14 cellular contexts compared by ENCODE assay signal in the genomic region with DNA sequence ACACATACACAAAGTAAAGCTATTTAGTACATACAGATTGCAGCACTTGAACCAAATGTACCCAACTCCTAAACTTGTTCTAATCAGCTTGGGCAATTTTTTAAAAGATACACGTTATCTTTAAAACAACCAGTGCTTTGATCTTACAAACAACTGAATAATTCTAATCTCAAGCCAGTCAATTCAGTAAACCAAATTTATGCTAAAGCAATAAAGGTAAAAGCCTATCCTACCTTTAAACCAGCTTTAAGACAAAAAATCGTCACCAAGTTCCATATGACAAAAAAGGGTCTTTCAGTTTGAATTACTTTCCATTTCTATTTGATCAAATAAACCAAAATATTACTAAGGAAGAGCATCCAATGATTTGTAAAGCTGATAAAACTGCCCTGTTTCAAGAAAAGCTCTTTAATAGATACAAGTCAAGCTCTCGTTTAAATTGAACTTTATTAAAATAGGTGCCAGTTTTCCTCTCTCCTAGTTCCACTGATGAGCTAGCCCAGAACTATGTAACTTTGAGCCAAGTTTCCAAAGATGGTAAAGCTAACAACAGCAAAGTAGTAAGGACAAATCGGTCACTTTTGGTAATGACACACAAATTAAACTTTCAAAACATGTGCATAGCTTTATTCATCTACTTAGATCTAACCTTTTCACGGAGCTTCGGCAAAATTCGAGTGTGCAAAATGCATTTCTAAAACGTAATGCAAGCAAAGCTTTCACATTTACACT. TPM values are rescaled to one million over a fixed set of nuclear protein-coding genes. Genes with fewer than 3 reads are reported as not detected.
DNase-seq lines count a peak whose midpoint lies in the region; ATAC-seq, FAIRE-seq and TF ChIP-seq lines count a peak whose summit lies in the region.
"Had no signal": no experiment of that assay in that cellular context is flagged by ENCODE, and none has a peak within 500 bp of the region (broad histone marks: within the 10 kb centered on the region; RNA-seq: fewer than 3 reads in every experiment).

No MANE protein-coding gene starts in this region.

- intact Hi-C loops in CD4-positive, alpha-beta T cell (cut with DNase I, micrococcal nuclease), result no loop called here
- intact Hi-C loops in esophagus muscularis mucosa (cut with DNase I), result loop anchor here (5.0 kb wide), 1 partner anchor 35 kb away; the partner anchor contains the start of gene NUFIP2

- H3K27me3 ChIP-seq in CD4-positive, alpha-beta T cell (ENCODE audit: control insufficient read depth, insufficient read depth, low read length), result no peaks in the 10 kb centered on the region
- no peaks in the 10 kb centered on the region for H3K27me3 ChIP-seq in RWPE2 (ENCODE audit: insufficient read depth, poor library complexity, severe bottlenecking)
- H3K27me3 ChIP-seq in esophagus muscularis mucosa, result no peaks in the 10 kb centered on the region
- H3K27me3 ChIP-seq in small intestine (ENCODE audit: control insufficient read depth in 2 of 2, insufficient read depth in 2 of 2, low read length in 2 of 2), result no peaks in the 10 kb centered on the region

- H3K4me1 ChIP-seq in RWPE2 (ENCODE audit: insufficient read depth, poor library complexity, severe bottlenecking) (peaks cover 37% of the 10 kb centered on the region), esophagus muscularis mucosa (peaks cover 44 to 71% (median 63%) of the 10 kb centered on the region in 4 donors), small intestine (ENCODE audit: control insufficient read depth in 2 of 2, insufficient read depth in 1 of 2, low read depth in 1 of 2, low read length in 1 of 2) (no peaks in the 10 kb centered on the region)

- CTCF ChIA-PET in CD4-positive, alpha-beta T cell (lab: Charles Lee), result interaction anchor here (1.2 to 1.7 kb wide), 6 partner anchors 9 to 133 kb away, joined by 3 to 5 read pairs (median 3); no protein-coding TSS in a partner anchor

- TF ChIP-seq CTCF in CD4-positive, alpha-beta T cell (IDR thresholded peaks at IDR 0.05), result no peak
- TF ChIP-seq CTCF in RWPE2 (IDR thresholded peaks at IDR 0.05; ENCODE audit: poor library complexity, severe bottlenecking) (no peak), esophagus muscularis mucosa (IDR thresholded peaks at IDR 0.05) (no peak), omental fat pad (IDR thresholded peaks at IDR 0.05) (no peak)

- H3K9me3 ChIP-seq in CD4-positive, alpha-beta T cell (ENCODE audit: control insufficient read depth, low read length), result no peaks in the 10 kb centered on the region
- H3K9me3 ChIP-seq in RWPE2 (ENCODE audit: severe bottlenecking) (no peaks in the 10 kb centered on the region), esophagus muscularis mucosa (no peaks in the 10 kb centered on the region), small intestine (ENCODE audit: control insufficient read depth, low read depth) (no peaks in the 10 kb centered on the region)

- no peak for TF ChIP-seq POLR2A in esophagus muscularis mucosa (IDR thresholded peaks at IDR 0.05; ENCODE audit: low read depth)

- H3K4me1 Mint-ChIP-seq in CD4-positive, alpha-beta T cell (ENCODE audit: low read depth), result peaks cover 46% of the 10 kb centered on the region

- H3K27ac Mint-ChIP-seq in CD4-positive, alpha-beta T cell, result peak overlapping the region; percentile 73
- H3K27ac Mint-ChIP-seq: T-helper 2 cell treated with Interferon-gamma antibody and Interleukin-4, amounts not matched to agents 5 μg/mL and 100 μg/mL, for 36 hours had no signal

- no peak for TF ChIP-seq EP300 in esophagus muscularis mucosa (IDR thresholded peaks at IDR 0.05)

- WGBS in esophagus muscularis mucosa, result 27% methylated on average over 8 of the region's 8 CpGs
- 47 to 58% (median 52%) methylated on average over 8 of the region's 8 CpGs for WGBS in small intestine, 3 donors

- DNase-seq in CD4-positive, alpha-beta T cell, result no peak
- DNase-seq in RWPE2 (ENCODE audit: low spot score) (no peak), esophagus muscularis mucosa (ENCODE audit: extremely low spot score) (no peak), omental fat pad (ENCODE audit: low spot score) (no peak), SIG-M5 (lab: John Stamatoyannopoulos, UW) (no peak), NCI-H82 (lab: John Stamatoyannopoulos, UW) (no peak), NCI-H1105 (lab: John Stamatoyannopoulos, UW) (no peak), small intestine (no peak)
- DNase-seq: activated effector memory CD4-positive, alpha-beta T cell treated with anti-CD3 and anti-CD28 coated beads, Interleukin-2, amount 50 U/mL, for 16 hours; NCI-H187 treated with DMSO at 0.1 percent for 48 hours; retina had no signal

- FAIRE-seq in small intestine (lab: Jason Lieb, UNC), result no peak
- FAIRE-seq: GM18507 had no signal

- no peak overlapping the region for H3K27ac ChIP-seq in CD4-positive, alpha-beta T cell (ENCODE audit: low read depth, low read length)
- H3K27ac ChIP-seq in RWPE2 (ENCODE audit: poor library complexity, severe bottlenecking), result peak overlapping the region; percentile 41
- peak overlapping the region; percentile 64 to 77 (median 72) for H3K27ac ChIP-seq in esophagus muscularis mucosa (replicated peaks in 1 of 4)
- no peak overlapping the region for H3K27ac ChIP-seq in small intestine (ENCODE audit: low read depth in 1 of 2, low read length in 1 of 2)

- ATAC-seq in CD4-positive, alpha-beta T cell (ENCODE audit: poor library complexity), result no peak
- ATAC-seq in RWPE2 (ENCODE audit: low read depth) (peak; percentile 48; the same call in 2 of the 3 replicates), omental fat pad (ENCODE audit: low FRiP score) (peak; percentile 48)

- H3K36me3 ChIP-seq in RWPE2 (ENCODE audit: low read depth) (peaks cover 63% of the 10 kb centered on the region), esophagus muscularis mucosa (peaks cover 0 to 27% (median 15%) of the 10 kb centered on the region in 4 donors), small intestine (ENCODE audit: control insufficient read depth in 2 of 2, insufficient read depth in 2 of 2, low read length in 2 of 2) (peaks cover 0 to 5% of the 10 kb centered on the region in 2 donors)

- H3K36me3 Mint-ChIP-seq in CD4-positive, alpha-beta T cell (ENCODE audit: low read depth), result peaks cover 58% of the 10 kb centered on the region

- no peak overlapping the region for H3K4me3 ChIP-seq in RWPE2 (ENCODE audit: severe bottlenecking)
- H3K4me3 ChIP-seq in esophagus muscularis mucosa, result peak overlapping the region; percentile 3 to 37 (median 30)
- no peak overlapping the region for H3K4me3 ChIP-seq in small intestine (ENCODE audit: low read depth in 1 of 2, low read length in 2 of 2)

- H3K9me3 Mint-ChIP-seq in CD4-positive, alpha-beta T cell, result no peaks in the 10 kb centered on the region
- H3K9me3 Mint-ChIP-seq: T-helper 2 cell treated with Interferon-gamma antibody and Interleukin-4, amounts not matched to agents 5 μg/mL and 100 μg/mL, for 36 hours had no signal

- H3K4me3 Mint-ChIP-seq in CD4-positive, alpha-beta T cell, result no peak overlapping the region
- H3K4me3 Mint-ChIP-seq: T-helper 2 cell treated with Interferon-gamma antibody and Interleukin-4, amounts not matched to agents 5 μg/mL and 100 μg/mL, for 36 hours had no signal

- no peaks in the 10 kb centered on the region for H3K27me3 Mint-ChIP-seq in CD4-positive, alpha-beta T cell

- POLR2A ChIA-PET in CD4-positive, alpha-beta T cell (lab: Charles Lee), result interaction anchor here (0.6 to 2.1 kb wide), 6 partner anchors 11 to 452 kb away, joined by 3 to 7 read pairs (median 4); partner anchors contain the start of gene NUFIP2

RNA-seq across cellular contexts. Expression of gene CRYBA1, which starts 10.2 kb away (rescaled TPM):
- total RNA-seq in CD4-positive, alpha-beta T cell, result not detected
- total RNA-seq in esophagus muscularis mucosa (not detected), omental fat pad (not detected)
- polyA plus RNA-seq in small intestine, result not detected
- total RNA-seq: HT1080 had no signal

RNA-seq across cellular contexts. Expression of gene NUFIP2, which starts 37.0 kb away (rescaled TPM):
- 10 to 100 TPM; 78.4 to 82.2 TPM for total RNA-seq in CD4-positive, alpha-beta T cell
- total RNA-seq in esophagus muscularis mucosa (10 to 100 TPM; 27.6 to 37.6 (median 30.5) TPM), omental fat pad (10 to 100 TPM; 36.5 to 62.3 (median 44.2) TPM)
- 1 to 10 TPM; 5.1 to 9.2 (median 5.8) TPM for polyA plus RNA-seq in small intestine

Comparison
In these comparisons a context has a peak if more than half of its experiments do, and no peak if none do; other contexts are left out.
1. H3K27ac ChIP-seq: peak in RWPE2 (single experiment) and esophagus muscularis mucosa (4 of 4); none in CD4-positive, alpha-beta T cell (single experiment) and small intestine (0 of 2).
2. H3K4me3 ChIP-seq: peak in esophagus muscularis mucosa (4 of 4); none in RWPE2 (single experiment) and small intestine (0 of 2).